Comparison of ENCODE assay signal across 30 cellular contexts in genomic region chr3:127389913-127390312, GRCh38.
"Had no signal": no experiment of that assay in that cellular context is flagged by ENCODE, and none has a peak within 500 bp of the region (broad histone marks: within the 10 kb centered on the region; RNA-seq: fewer than 3 reads in every experiment).

No MANE protein-coding gene starts in this region.

- H3K4me3 ChIP-seq: ascending aorta, body of pancreas, breast epithelium, MG63, SJCRH30, SK-N-MC had no signal

- H3K27me3 Mint-ChIP-seq: activated CD4-positive, alpha-beta T cell treated with anti-CD3 and anti-CD28 coated beads, Interleukin-2, amount 10 ng/mL, durations not matched to agents 7 days and 5 days had no signal

- H3K9me3 ChIP-seq: ascending aorta, body of pancreas, breast epithelium, MG63, SJCRH30 had no signal

- H3K36me3 Mint-ChIP-seq: activated naive CD4-positive, alpha-beta T cell treated with anti-CD3 and anti-CD28 coated beads, Interleukin-2, amount 50 U/mL, for 24 hours; activated naive CD8-positive, alpha-beta T cell treated with anti-CD3 and anti-CD28 coated beads, Interleukin-2, amount 10 ng/mL, durations not matched to agents 7 days and 5 days had no signal

- H3K4me1 Mint-ChIP-seq: activated CD4-positive, alpha-beta T cell treated with anti-CD3 and anti-CD28 coated beads for 36 hours; activated CD4-positive, alpha-beta T cell treated with anti-CD3 and anti-CD28 coated beads, Interleukin-2, amount 10 ng/mL, durations not matched to agents 7 days and 5 days; activated naive CD4-positive, alpha-beta T cell treated with anti-CD3 and anti-CD28 coated beads, Interleukin-2, amount 50 U/mL, for 24 hours; activated naive CD8-positive, alpha-beta T cell treated with anti-CD3 and anti-CD28 coated beads, Interleukin-2, amount 10 ng/mL, durations not matched to agents 7 days and 5 days had no signal

- H3K4me1 ChIP-seq: ascending aorta, body of pancreas, breast epithelium, SJCRH30 had no signal

- H3K9me3 Mint-ChIP-seq: activated CD4-positive, alpha-beta T cell treated with anti-CD3 and anti-CD28 coated beads, Interleukin-2, amount 10 ng/mL, durations not matched to agents 7 days and 5 days; activated naive CD4-positive, alpha-beta T cell treated with anti-CD3 and anti-CD28 coated beads, Interleukin-2, amount 50 U/mL, for 24 hours; activated naive CD8-positive, alpha-beta T cell treated with anti-CD3 and anti-CD28 coated beads, Interleukin-2, amount 10 ng/mL, durations not matched to agents 7 days and 5 days; activated T-cell treated with anti-CD3 and anti-CD28 coated beads, Interleukin-2, amount 50 U/mL, for 24 hours; activated T-helper 2 cell treated with anti-CD3 and anti-CD28 coated beads, Interferon-gamma antibody, Interleukin-2, Interleukin-4, amounts not matched to agents 10 μg/mL and 5 μg/mL and 100 μg/mL, durations not matched to agents 14 hours and 24 hours and 36 hours; T-helper 2 cell treated with Interferon-gamma antibody and Interleukin-4, amounts not matched to agents 5 μg/mL and 100 μg/mL, for 36 hours had no signal

- H3K27ac ChIP-seq: ascending aorta, body of pancreas, breast epithelium, SJCRH30, SK-N-MC had no signal

- H3K27me3 ChIP-seq: ascending aorta, body of pancreas, breast epithelium, MG63, SJCRH30 had no signal

- H3K4me3 Mint-ChIP-seq: activated CD4-positive, alpha-beta T cell treated with anti-CD3 and anti-CD28 coated beads for 36 hours; activated CD4-positive, alpha-beta T cell treated with anti-CD3 and anti-CD28 coated beads, Interleukin-2, amount 10 ng/mL, durations not matched to agents 7 days and 5 days; activated CD8-positive, alpha-beta T cell treated with anti-CD3 and anti-CD28 coated beads, Interleukin-2, amount 10 ng/mL, durations not matched to agents 7 days and 5 days; activated naive CD4-positive, alpha-beta T cell treated with anti-CD3 and anti-CD28 coated beads, Interleukin-2, amount 50 U/mL, for 24 hours; activated naive CD8-positive, alpha-beta T cell treated with anti-CD3 and anti-CD28 coated beads, Interleukin-2, amount 10 ng/mL, durations not matched to agents 7 days and 5 days; activated T-cell treated with anti-CD3 and anti-CD28 coated beads, Interleukin-2, amount 50 U/mL, for 24 hours; T-helper 2 cell treated with Interferon-gamma antibody and Interleukin-4, amounts not matched to agents 5 μg/mL and 100 μg/mL, for 36 hours had no signal

- ATAC-seq: activated CD4-positive, alpha-beta T cell treated with anti-CD3 and anti-CD28 coated beads for 36 hours; activated CD8-positive, alpha-beta T cell treated with anti-CD3 and anti-CD28 coated beads, Interleukin-2, amount 10 ng/mL, durations not matched to agents 7 days and 5 days; body of pancreas had no signal

- H3K27ac Mint-ChIP-seq: activated CD4-positive, alpha-beta T cell treated with anti-CD3 and anti-CD28 coated beads for 36 hours; activated CD4-positive, alpha-beta T cell treated with anti-CD3 and anti-CD28 coated beads, Interleukin-2, amount 10 ng/mL, durations not matched to agents 7 days and 5 days; activated CD8-positive, alpha-beta T cell treated with anti-CD3 and anti-CD28 coated beads, Interleukin-2, amount 10 ng/mL, durations not matched to agents 7 days and 5 days; activated naive CD4-positive, alpha-beta T cell treated with anti-CD3 and anti-CD28 coated beads, Interleukin-2, amount 50 U/mL, for 24 hours; activated T-cell treated with anti-CD3 and anti-CD28 coated beads, Interleukin-2, amount 50 U/mL, for 24 hours; activated T-helper 2 cell treated with anti-CD3 and anti-CD28 coated beads, Interferon-gamma antibody, Interleukin-2, Interleukin-4, amounts not matched to agents 10 μg/mL and 5 μg/mL and 100 μg/mL, durations not matched to agents 14 hours and 24 hours and 36 hours; T-helper 2 cell treated with Interferon-gamma antibody and Interleukin-4, amounts not matched to agents 5 μg/mL and 100 μg/mL, for 36 hours had no signal

- DNase-seq: activated CD4-positive, alpha-beta T cell treated with anti-CD3 and anti-CD28 coated beads for 36 hours; activated CD4-positive, alpha-beta T cell treated with anti-CD3 and anti-CD28 coated beads, Interleukin-2, amount 10 ng/mL, durations not matched to agents 7 days and 5 days; activated CD4-positive, alpha-beta T cell treated with anti-CD3 and anti-CD28 coated beads, Interleukin-2, amount 50 U/mL, for 48 hours; activated CD8-positive, alpha-beta T cell treated with anti-CD3 and anti-CD28 coated beads, Interleukin-2, amount 10 ng/mL, durations not matched to agents 7 days and 5 days; activated gamma-delta T cell; activated naive CD4-positive, alpha-beta T cell treated with Interleukin-2 at 50 U/mL for 16 hours; activated naive CD8-positive, alpha-beta T cell treated with anti-CD3 and anti-CD28 coated beads, Interleukin-2, amount 10 ng/mL, durations not matched to agents 7 days and 5 days; activated T-cell treated with anti-CD3 and anti-CD28 coated beads, Interleukin-2, amount 50 U/mL, for 24 hours; amygdala; body of pancreas; Karpas-422; KBM-7; NCI-H1048; NCI-H1105 treated with DMSO at 0.1 percent for 48 hours; NCI-H1436; NCI-H1694; NCI-H1930; NCI-H2081 treated with DMSO at 0.1 percent for 48 hours; NCI-H446 treated with DMSO at 0.1 percent for 48 hours; NCI-H524; SHP77; SJCRH30 had no signal

- FAIRE-seq: TTC549 had no signal

- H3K36me3 ChIP-seq: ascending aorta, breast epithelium, MG63, SJCRH30 had no signal
